ENCODE assay signal across 2 cellular contexts in genomic region chr17:14619821-14620220, GRCh38.
TF ChIP-seq lines count a peak whose summit lies in the region.

No MANE protein-coding gene starts in this region.

TF ChIP-seq in GM23338, 12 proteins besides CTCF, POLR2A, EP300 and RAD21 (continued from another document):
- TF ChIP-seq ZNF462 (CRISPR knock-in tag; IDR thresholded peaks at IDR 0.05) (no peak), JUNB (IDR thresholded peaks at IDR 0.05; ENCODE audit: unreplicated experiment) (no peak), EZH2phosphoT487 (IDR thresholded peaks at IDR 0.05; ENCODE audit: unreplicated experiment) (no peak), STAT1 (IDR thresholded peaks at IDR 0.05; ENCODE audit: unreplicated experiment) (no peak), ZNF331 (CRISPR knock-in tag; IDR thresholded peaks at IDR 0.05; ENCODE audit: low read depth) (no peak), POLR2AphosphoS5 (IDR thresholded peaks at IDR 0.05; ENCODE audit: low read depth) (no peak), ZNF114 (CRISPR knock-in tag; IDR thresholded peaks at IDR 0.05) (no peak)
- TF ChIP-seq, protein P1, sequence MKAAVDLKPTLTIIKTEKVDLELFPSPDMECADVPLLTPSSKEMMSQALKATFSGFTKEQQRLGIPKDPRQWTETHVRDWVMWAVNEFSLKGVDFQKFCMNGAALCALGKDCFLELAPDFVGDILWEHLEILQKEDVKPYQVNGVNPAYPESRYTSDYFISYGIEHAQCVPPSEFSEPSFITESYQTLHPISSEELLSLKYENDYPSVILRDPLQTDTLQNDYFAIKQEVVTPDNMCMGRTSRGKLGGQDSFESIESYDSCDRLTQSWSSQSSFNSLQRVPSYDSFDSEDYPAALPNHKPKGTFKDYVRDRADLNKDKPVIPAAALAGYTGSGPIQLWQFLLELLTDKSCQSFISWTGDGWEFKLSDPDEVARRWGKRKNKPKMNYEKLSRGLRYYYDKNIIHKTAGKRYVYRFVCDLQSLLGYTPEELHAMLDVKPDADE (IDR thresholded peaks at IDR 0.05): no peak
- TF ChIP-seq, protein P2, sequence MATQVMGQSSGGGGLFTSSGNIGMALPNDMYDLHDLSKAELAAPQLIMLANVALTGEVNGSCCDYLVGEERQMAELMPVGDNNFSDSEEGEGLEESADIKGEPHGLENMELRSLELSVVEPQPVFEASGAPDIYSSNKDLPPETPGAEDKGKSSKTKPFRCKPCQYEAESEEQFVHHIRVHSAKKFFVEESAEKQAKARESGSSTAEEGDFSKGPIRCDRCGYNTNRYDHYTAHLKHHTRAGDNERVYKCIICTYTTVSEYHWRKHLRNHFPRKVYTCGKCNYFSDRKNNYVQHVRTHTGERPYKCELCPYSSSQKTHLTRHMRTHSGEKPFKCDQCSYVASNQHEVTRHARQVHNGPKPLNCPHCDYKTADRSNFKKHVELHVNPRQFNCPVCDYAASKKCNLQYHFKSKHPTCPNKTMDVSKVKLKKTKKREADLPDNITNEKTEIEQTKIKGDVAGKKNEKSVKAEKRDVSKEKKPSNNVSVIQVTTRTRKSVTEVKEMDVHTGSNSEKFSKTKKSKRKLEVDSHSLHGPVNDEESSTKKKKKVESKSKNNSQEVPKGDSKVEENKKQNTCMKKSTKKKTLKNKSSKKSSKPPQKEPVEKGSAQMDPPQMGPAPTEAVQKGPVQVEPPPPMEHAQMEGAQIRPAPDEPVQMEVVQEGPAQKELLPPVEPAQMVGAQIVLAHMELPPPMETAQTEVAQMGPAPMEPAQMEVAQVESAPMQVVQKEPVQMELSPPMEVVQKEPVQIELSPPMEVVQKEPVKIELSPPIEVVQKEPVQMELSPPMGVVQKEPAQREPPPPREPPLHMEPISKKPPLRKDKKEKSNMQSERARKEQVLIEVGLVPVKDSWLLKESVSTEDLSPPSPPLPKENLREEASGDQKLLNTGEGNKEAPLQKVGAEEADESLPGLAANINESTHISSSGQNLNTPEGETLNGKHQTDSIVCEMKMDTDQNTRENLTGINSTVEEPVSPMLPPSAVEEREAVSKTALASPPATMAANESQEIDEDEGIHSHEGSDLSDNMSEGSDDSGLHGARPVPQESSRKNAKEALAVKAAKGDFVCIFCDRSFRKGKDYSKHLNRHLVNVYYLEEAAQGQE (IDR thresholded peaks at IDR 0.05; ENCODE audit: unreplicated experiment): no peak

TF ChIP-seq in WTC11, 78 proteins besides CTCF, POLR2A, EP300 and RAD21 (continued from another document):
- TF ChIP-seq AFF4 (CRISPR knock-in tag; IDR thresholded peaks at IDR 0.05; ENCODE audit: borderline replicate concordance) (no peak), ATF3 (CRISPR knock-in tag; conservative IDR thresholded peaks at IDR 0.05) (no peak), MXD4 (CRISPR knock-in tag; IDR thresholded peaks at IDR 0.05; ENCODE audit: borderline replicate concordance) (no peak), ZNF263 (CRISPR knock-in tag; IDR thresholded peaks at IDR 0.05; ENCODE audit: low read depth) (no peak), CREB1 (CRISPR knock-in tag; IDR thresholded peaks at IDR 0.05) (no peak), NFE2L1 (CRISPR knock-in tag; IDR thresholded peaks at IDR 0.05) (no peak), PREB (CRISPR knock-in tag; IDR thresholded peaks at IDR 0.05; ENCODE audit: borderline replicate concordance) (no peak), CBFB (CRISPR knock-in tag; IDR thresholded peaks at IDR 0.05; ENCODE audit: low read depth) (no peak), FOXJ3 (CRISPR knock-in tag; IDR thresholded peaks at IDR 0.05; ENCODE audit: borderline replicate concordance) (no peak), TP53 (CRISPR knock-in tag; IDR thresholded peaks at IDR 0.05) (no peak), ZBTB43 (CRISPR knock-in tag; IDR thresholded peaks at IDR 0.05) (no peak), PRDM15 (CRISPR knock-in tag; IDR thresholded peaks at IDR 0.05) (no peak)
